1 cellular context compared by ENCODE assay signal in the genomic region with DNA sequence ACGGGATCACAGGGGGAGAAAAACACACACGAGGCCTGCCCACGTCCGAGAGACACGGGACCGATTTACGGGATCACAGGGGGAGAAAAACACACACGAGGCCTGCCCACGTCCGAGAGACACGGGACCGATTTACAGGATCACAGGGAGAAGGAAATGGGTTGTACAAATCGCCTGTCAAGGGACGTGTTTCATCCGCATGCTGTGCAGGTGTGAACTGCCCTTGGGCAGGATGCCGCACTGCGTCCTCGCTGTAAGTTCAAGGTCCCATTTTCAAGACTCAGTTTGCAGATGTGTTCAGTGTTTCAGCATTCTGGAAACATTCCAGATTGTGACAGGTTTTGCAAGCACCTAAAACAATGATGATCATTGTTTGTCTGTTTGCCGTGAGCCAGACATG.
TF ChIP-seq lines count a peak whose summit lies in the region.

No MANE protein-coding gene starts in this region.

TF ChIP-seq in GM23338, 12 proteins besides CTCF, POLR2A, EP300 and RAD21 (continued from another document):
- TF ChIP-seq, protein P1, sequence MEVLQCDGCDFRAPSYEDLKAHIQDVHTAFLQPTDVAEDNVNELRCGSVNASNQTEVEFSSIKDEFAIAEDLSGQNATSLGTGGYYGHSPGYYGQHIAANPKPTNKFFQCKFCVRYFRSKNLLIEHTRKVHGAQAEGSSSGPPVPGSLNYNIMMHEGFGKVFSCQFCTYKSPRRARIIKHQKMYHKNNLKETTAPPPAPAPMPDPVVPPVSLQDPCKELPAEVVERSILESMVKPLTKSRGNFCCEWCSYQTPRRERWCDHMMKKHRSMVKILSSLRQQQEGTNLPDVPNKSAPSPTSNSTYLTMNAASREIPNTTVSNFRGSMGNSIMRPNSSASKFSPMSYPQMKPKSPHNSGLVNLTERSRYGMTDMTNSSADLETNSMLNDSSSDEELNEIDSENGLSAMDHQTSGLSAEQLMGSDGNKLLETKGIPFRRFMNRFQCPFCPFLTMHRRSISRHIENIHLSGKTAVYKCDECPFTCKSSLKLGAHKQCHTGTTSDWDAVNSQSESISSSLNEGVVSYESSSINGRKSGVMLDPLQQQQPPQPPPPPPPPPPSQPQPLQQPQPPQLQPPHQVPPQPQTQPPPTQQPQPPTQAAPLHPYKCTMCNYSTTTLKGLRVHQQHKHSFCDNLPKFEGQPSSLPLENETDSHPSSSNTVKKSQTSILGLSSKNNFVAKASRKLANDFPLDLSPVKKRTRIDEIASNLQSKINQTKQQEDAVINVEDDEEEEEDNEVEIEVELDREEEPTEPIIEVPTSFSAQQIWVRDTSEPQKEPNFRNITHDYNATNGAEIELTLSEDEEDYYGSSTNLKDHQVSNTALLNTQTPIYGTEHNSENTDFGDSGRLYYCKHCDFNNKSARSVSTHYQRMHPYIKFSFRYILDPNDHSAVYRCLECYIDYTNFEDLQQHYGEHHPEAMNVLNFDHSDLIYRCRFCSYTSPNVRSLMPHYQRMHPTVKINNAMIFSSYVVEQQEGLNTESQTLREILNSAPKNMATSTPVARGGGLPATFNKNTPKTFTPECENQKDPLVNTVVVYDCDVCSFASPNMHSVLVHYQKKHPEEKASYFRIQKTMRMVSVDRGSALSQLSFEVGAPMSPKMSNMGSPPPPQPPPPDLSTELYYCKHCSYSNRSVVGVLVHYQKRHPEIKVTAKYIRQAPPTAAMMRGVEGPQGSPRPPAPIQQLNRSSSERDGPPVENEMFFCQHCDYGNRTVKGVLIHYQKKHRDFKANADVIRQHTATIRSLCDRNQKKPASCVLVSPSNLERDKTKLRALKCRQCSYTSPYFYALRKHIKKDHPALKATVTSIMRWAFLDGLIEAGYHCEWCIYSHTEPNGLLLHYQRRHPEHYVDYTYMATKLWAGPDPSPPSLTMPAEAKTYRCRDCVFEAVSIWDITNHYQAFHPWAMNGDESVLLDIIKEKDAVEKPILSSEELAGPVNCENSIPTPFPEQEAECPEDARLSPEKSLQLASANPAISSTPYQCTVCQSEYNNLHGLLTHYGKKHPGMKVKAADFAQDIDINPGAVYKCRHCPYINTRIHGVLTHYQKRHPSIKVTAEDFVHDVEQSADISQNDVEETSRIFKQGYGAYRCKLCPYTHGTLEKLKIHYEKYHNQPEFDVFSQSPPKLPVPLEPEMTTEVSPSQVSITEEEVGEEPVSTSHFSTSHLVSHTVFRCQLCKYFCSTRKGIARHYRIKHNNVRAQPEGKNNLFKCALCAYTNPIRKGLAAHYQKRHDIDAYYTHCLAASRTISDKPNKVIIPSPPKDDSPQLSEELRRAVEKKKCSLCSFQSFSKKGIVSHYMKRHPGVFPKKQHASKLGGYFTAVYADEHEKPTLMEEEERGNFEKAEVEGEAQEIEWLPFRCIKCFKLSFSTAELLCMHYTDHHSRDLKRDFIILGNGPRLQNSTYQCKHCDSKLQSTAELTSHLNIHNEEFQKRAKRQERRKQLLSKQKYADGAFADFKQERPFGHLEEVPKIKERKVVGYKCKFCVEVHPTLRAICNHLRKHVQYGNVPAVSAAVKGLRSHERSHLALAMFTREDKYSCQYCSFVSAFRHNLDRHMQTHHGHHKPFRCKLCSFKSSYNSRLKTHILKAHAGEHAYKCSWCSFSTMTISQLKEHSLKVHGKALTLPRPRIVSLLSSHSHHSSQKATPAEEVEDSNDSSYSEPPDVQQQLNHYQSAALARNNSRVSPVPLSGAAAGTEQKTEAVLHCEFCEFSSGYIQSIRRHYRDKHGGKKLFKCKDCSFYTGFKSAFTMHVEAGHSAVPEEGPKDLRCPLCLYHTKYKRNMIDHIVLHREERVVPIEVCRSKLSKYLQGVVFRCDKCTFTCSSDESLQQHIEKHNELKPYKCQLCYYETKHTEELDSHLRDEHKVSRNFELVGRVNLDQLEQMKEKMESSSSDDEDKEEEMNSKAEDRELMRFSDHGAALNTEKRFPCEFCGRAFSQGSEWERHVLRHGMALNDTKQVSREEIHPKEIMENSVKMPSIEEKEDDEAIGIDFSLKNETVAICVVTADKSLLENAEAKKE (CRISPR knock-in tag; IDR thresholded peaks at IDR 0.05): no peak
- TF ChIP-seq, protein P2, sequence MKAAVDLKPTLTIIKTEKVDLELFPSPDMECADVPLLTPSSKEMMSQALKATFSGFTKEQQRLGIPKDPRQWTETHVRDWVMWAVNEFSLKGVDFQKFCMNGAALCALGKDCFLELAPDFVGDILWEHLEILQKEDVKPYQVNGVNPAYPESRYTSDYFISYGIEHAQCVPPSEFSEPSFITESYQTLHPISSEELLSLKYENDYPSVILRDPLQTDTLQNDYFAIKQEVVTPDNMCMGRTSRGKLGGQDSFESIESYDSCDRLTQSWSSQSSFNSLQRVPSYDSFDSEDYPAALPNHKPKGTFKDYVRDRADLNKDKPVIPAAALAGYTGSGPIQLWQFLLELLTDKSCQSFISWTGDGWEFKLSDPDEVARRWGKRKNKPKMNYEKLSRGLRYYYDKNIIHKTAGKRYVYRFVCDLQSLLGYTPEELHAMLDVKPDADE (IDR thresholded peaks at IDR 0.05): no peak
- TF ChIP-seq JUNB (IDR thresholded peaks at IDR 0.05; ENCODE audit: unreplicated experiment) (no peak), POLR2AphosphoS5 (IDR thresholded peaks at IDR 0.05; ENCODE audit: low read depth) (no peak), CREB1 (CRISPR knock-in tag; IDR thresholded peaks at IDR 0.05; ENCODE audit: low read depth) (no peak)
TF ChIP-seq in GM23338: peak in this region for 0.
